ENCODE assay signal across 8 cellular contexts in the genomic region with DNA sequence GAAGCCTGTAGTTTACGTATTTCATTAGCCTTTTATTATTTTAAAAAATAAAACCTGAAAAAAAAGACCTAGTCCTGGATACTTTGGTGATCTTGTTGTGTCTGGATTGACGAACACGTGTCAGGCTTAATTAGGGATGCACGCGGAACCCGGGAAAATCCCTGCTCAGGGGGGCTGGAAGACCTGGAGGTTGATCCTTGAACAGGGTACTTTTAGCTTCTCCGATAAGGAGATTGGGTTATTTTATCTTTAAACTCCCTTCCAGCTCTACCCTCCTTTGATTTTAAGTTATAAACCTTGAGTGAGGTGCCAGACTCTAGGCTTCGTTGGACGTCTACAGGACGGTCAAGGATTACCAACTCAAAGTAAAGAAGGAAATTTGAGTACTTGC. TPM values are rescaled to one million over a fixed set of nuclear protein-coding genes. Genes with fewer than 3 reads are reported as not detected.
DNase-seq lines count a peak whose midpoint lies in the region; ATAC-seq, FAIRE-seq and TF ChIP-seq lines count a peak whose summit lies in the region.

No MANE protein-coding gene starts in this region.

- no peak for TF ChIP-seq POLR2A in body of pancreas (IDR thresholded peaks at IDR 0.05)
- TF ChIP-seq POLR2A in uterus (IDR thresholded peaks at IDR 0.05), result no peak

- H3K4me3 ChIP-seq in body of pancreas (peak overlapping the region in 1 of 2 donors; percentile 60), uterus (peak overlapping the region; percentile 97 to 99)

- intact Hi-C loops in body of pancreas (cut with DNase I), result no loop called here
- intact Hi-C loops in uterus (cut with DNase I; ENCODE audit: low total_unique reads), result no loop called here

- H3K4me1 ChIP-seq in body of pancreas (peaks cover 22% of the 10 kb centered on the region), uterus (no peaks in the 10 kb centered on the region)

- no peaks in the 10 kb centered on the region for H3K27me3 Mint-ChIP-seq in memory B cell

- H3K4me1 Mint-ChIP-seq in memory B cell, result peaks cover 19% of the 10 kb centered on the region

- H3K9me3 ChIP-seq in body of pancreas (no peaks in the 10 kb centered on the region), uterus (no peaks in the 10 kb centered on the region)

- TF ChIP-seq CTCF in body of pancreas (IDR thresholded peaks at IDR 0.05) (no peak), uterus (IDR thresholded peaks at IDR 0.05) (no peak)

- peaks cover 13% of the 10 kb centered on the region for H3K36me3 Mint-ChIP-seq in memory B cell

- peak; percentile 4 for ATAC-seq in HG03280 (IDR thresholded peaks at IDR 0.05; ENCODE audit: unreplicated experiment)
- ATAC-seq in body of pancreas, result peak; percentile 5
- peak; percentile 5 for ATAC-seq in memory B cell (ENCODE audit: low read depth)

- no peak for FAIRE-seq in GM19239 (lab: Jason Lieb, UNC)

- no peaks in the 10 kb centered on the region for H3K27me3 ChIP-seq in body of pancreas
- no peaks in the 10 kb centered on the region for H3K27me3 ChIP-seq in uterus

- WGBS in body of pancreas, 2 donors, result 9% methylated on average over 10 of the region's 10 CpGs

- peaks cover 1% of the 10 kb centered on the region for H3K9me3 Mint-ChIP-seq in memory B cell

- H3K36me3 ChIP-seq in body of pancreas (replicated peaks in 1 of 2; ENCODE audit: insufficient read depth in 1 of 2, low read depth in 2 of 2) (no peaks in the 10 kb centered on the region), uterus (no peaks in the 10 kb centered on the region)

- no peak overlapping the region for H3K27ac ChIP-seq in body of pancreas
- H3K27ac ChIP-seq in uterus, result peak overlapping the region; percentile 61 to 94

- DNase-seq in NCI-H510A treated with DMSO at 0.1 percent for 48 hours (lab: John Stamatoyannopoulos, UW), result peak; percentile 18
- DNase-seq in NCI-H510A (lab: John Stamatoyannopoulos, UW), result no peak
- DNase-seq in body of pancreas, result no peak
- DNase-seq in memory B cell (ENCODE audit: low spot score in 2 of 2), result no peak
- DNase-seq in uterus, result no peak
- DNase-seq in GM19239 (ENCODE audit: insufficient read length, low spot score), result no peak
- no peak for DNase-seq in activated CD8-positive, alpha-beta memory T cell treated with anti-CD3 and anti-CD28 coated beads, Interleukin-2, amount 50 U/mL, for 4 hours

- H3K4me3 Mint-ChIP-seq in memory B cell, result peak overlapping the region; percentile 87

- peak overlapping the region; percentile 74 for H3K27ac Mint-ChIP-seq in memory B cell

RNA-seq across cellular contexts. Expression of a gene that starts 0.6 kb away (rescaled TPM):
- 10 to 100 TPM in 1 of 2 donors, 1 to 10 TPM in 1; 6.7 to 12.9 TPM for total RNA-seq in body of pancreas
- total RNA-seq in uterus, result 10 to 100 TPM in 3 of 4 donors, 1 to 10 TPM in 1; 4.7 to 24.1 (median 15.2) TPM

RNA-seq across cellular contexts. Expression of a gene that starts 28.7 kb away (rescaled TPM):
- total RNA-seq in body of pancreas (10 to 100 TPM; 12.2 to 12.5 TPM), uterus (10 to 100 TPM; 13.1 to 27.4 (median 23.1) TPM)

RNA-seq across cellular contexts. Expression of a gene that starts 28.9 kb away (rescaled TPM):
- total RNA-seq in body of pancreas (10 to 100 TPM in 1 of 2 donors, 1 to 10 TPM in 1; 8.8 to 11.9 TPM), uterus (10 to 100 TPM in 2 of 4 donors, 1 to 10 TPM in 1, under 1 TPM in 1; 0.59 to 16.0 (median 7.6) TPM)

Comparison
In these comparisons a context has a peak if more than half of its experiments do, and no peak if none do; other contexts are left out.
1. H3K27ac ChIP-seq: peak in uterus (2 of 2); none in body of pancreas (0 of 4).
2. Peak in every context shown above with its lines, with median percentiles within 50 percentile points of each other: ATAC-seq.